1 cellular context compared by ENCODE assay signal in genomic region chr4:158722917-158723793, GRCh38.
TF ChIP-seq lines count a peak whose summit lies in the region.

Gene PPID, minus strand, starts transcription at chr4:158723396. Its CDS starts 108 bp downstream, at chr4:158723288.

TF ChIP-seq in HepG2, 621 proteins besides CTCF, POLR2A, EP300 and RAD21 (continued from another document and continues in another):
- TF ChIP-seq ZFP91 (CRISPR knock-in tag; IDR thresholded peaks at IDR 0.05; ENCODE audit: borderline replicate concordance): peak; percentile 73
- TF ChIP-seq PHF5A (CRISPR knock-in tag; IDR thresholded peaks at IDR 0.05; ENCODE audit: low read depth, unreplicated experiment): no peak
- peak; percentile 75; the same call in 1 of the 2 replicates for TF ChIP-seq ZNF136 (CRISPR knock-in tag; IDR thresholded peaks at IDR 0.05; ENCODE audit: low read depth)
- TF ChIP-seq ATF6 (CRISPR knock-in tag; conservative IDR thresholded peaks at IDR 0.05): no peak
- TF ChIP-seq ISX (CRISPR knock-in tag; conservative IDR thresholded peaks at IDR 0.05): 0 out of 2 replicates have a peak, but pooled peaks have one; percentile 63
- TF ChIP-seq ZBTB39 (CRISPR knock-in tag; IDR thresholded peaks at IDR 0.05): no peak
- TF ChIP-seq ZNF543 (CRISPR knock-in tag; IDR thresholded peaks at IDR 0.05): no peak
- no peak for TF ChIP-seq ZNF678 (CRISPR knock-in tag; IDR thresholded peaks at IDR 0.05)
- no peak for TF ChIP-seq TAF15 (IDR thresholded peaks at IDR 0.05; ENCODE audit: low read depth, low read length, poor library complexity, severe bottlenecking)
- TF ChIP-seq ZKSCAN5 (CRISPR knock-in tag; IDR thresholded peaks at IDR 0.05): no peak; the same call in 1 of the 2 replicates
- TF ChIP-seq ZFP36L1 (CRISPR knock-in tag; IDR thresholded peaks at IDR 0.05): peak; percentile 61; the same call in 1 of the 2 replicates
- no peak for TF ChIP-seq PAWR (CRISPR knock-in tag; IDR thresholded peaks at IDR 0.05; ENCODE audit: borderline replicate concordance)
- TF ChIP-seq SMARCE1 (IDR thresholded peaks at IDR 0.05; ENCODE audit: borderline replicate concordance): no peak
- TF ChIP-seq NR2F2 (IDR thresholded peaks at IDR 0.05; ENCODE audit: borderline replicate concordance, low read depth): no peak
- peak; percentile 46; the same call in 1 of the 2 replicates for TF ChIP-seq WIZ (CRISPR knock-in tag; IDR thresholded peaks at IDR 0.05)
- TF ChIP-seq CREM (IDR thresholded peaks at IDR 0.05): peak; percentile 48; the same call in 1 of the 2 replicates
- TF ChIP-seq CREM (CRISPR knock-in tag; IDR thresholded peaks at IDR 0.05): no peak
- peak; percentile 80; the same call in 1 of the 2 replicates for TF ChIP-seq BRD4 (CRISPR knock-in tag; IDR thresholded peaks at IDR 0.05)
- 0 out of 2 replicates have a peak, but pooled peaks have one; percentile 42 for TF ChIP-seq ELK4 (CRISPR knock-in tag; IDR thresholded peaks at IDR 0.05; ENCODE audit: borderline replicate concordance)
- no peak for TF ChIP-seq ZNF570 (CRISPR knock-in tag; IDR thresholded peaks at IDR 0.05; ENCODE audit: borderline replicate concordance)
- no peak for TF ChIP-seq RFX1 (IDR thresholded peaks at IDR 0.05)
- TF ChIP-seq MBNL3 (CRISPR knock-in tag; conservative IDR thresholded peaks at IDR 0.05): no peak
- no peak for TF ChIP-seq ZBTB49 (CRISPR knock-in tag; IDR thresholded peaks at IDR 0.05; ENCODE audit: borderline replicate concordance)
- TF ChIP-seq E2F1 (CRISPR knock-in tag; IDR thresholded peaks at IDR 0.05): peak; percentile 58; the same call in 1 of the 2 replicates
- no peak for TF ChIP-seq ZBED4 (CRISPR knock-in tag; IDR thresholded peaks at IDR 0.05; ENCODE audit: borderline replicate concordance)
- TF ChIP-seq ZBTB43 (CRISPR knock-in tag; conservative IDR thresholded peaks at IDR 0.05): peak; percentile 88
- peak; percentile 58; the same call in 1 of the 2 replicates for TF ChIP-seq MEIS1 (CRISPR knock-in tag; IDR thresholded peaks at IDR 0.05; ENCODE audit: borderline replicate concordance)
- TF ChIP-seq SKIL (CRISPR knock-in tag; IDR thresholded peaks at IDR 0.05; ENCODE audit: borderline replicate concordance): no peak
- no peak for TF ChIP-seq GRHL1 (CRISPR knock-in tag; conservative IDR thresholded peaks at IDR 0.05)
- peak; percentile 35; the same call in 1 of the 2 replicates for TF ChIP-seq HCFC1 (IDR thresholded peaks at IDR 0.05; ENCODE audit: low read depth, low read length)
- no peak for TF ChIP-seq ZNF354B (CRISPR knock-in tag; IDR thresholded peaks at IDR 0.05)
- 0 out of 2 replicates have a peak, but pooled peaks have one; percentile 31 for TF ChIP-seq CREBL2 (CRISPR knock-in tag; IDR thresholded peaks at IDR 0.05; ENCODE audit: borderline replicate concordance)
- TF ChIP-seq MED8 (CRISPR knock-in tag; IDR thresholded peaks at IDR 0.05; ENCODE audit: insufficient replicate concordance): no peak
